In the genomic region with DNA sequence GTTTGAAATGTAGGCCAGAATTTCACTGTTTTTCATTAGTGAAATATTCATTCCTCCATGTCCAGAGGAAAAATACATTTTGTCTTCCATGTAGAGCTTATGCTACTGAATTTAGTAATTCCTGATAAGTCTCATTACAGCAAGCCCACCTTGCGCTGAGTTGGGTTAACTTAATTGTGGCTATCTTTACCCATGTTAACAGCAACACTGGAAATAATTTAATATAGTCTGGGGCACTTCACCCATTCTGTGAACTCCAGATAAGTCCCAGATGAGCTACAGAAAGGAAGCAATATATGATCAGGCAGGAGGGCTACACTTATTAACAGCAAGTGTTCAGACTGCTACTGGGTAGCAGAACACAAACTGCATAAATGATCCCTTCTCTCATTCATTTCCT, we compare ENCODE assay signal across 32 cellular contexts.
DNase-seq lines count a peak whose midpoint lies in the region; ATAC-seq and TF ChIP-seq lines count a peak whose summit lies in the region.
"Had no signal": no experiment of that assay in that cellular context is flagged by ENCODE, and none has a peak within 500 bp of the region (broad histone marks: within the 10 kb centered on the region; RNA-seq: fewer than 3 reads in every experiment).

No MANE protein-coding gene starts in this region.

- H2AFZ ChIP-seq in SK-N-SH (ENCODE audit: low read depth) = no peak overlapping the region

- TF ChIP-seq RAD21 in SK-N-SH (IDR thresholded peaks at IDR 0.05; ENCODE audit: low read length) = no peak; the same call in 1 of the 2 replicates

- no peak overlapping the region for H3K9ac ChIP-seq in SK-N-SH
- H3K9ac ChIP-seq: BLaER1; BLaER1 treated with 17β-estradiol and CSF1 and Interleukin-3, amounts not matched to agents 10 nM and 100 nM had no signal

- H3K4me1 ChIP-seq in BE2C (no peaks in the 10 kb centered on the region), SK-N-SH (ENCODE audit: control insufficient read depth in 1 of 2, insufficient read depth in 2 of 2, low read depth in 1 of 2, low read length in 1 of 2) (peaks cover 0 to 11% of the 10 kb centered on the region in 2 experiments; a peak in 2 of 4 replicates)
- H3K4me1 ChIP-seq: A549; BLaER1; BLaER1 treated with 17β-estradiol and CSF1 and Interleukin-3, amounts not matched to agents 10 nM and 100 nM; Caco-2 had no signal

- intact Hi-C loops in left ventricle myocardium superior (cut with micrococcal nuclease) = no loop called here

- DNase-seq in BE2C (peak; percentile 22), SK-N-DZ (ENCODE audit: low spot score) (peak; percentile 52), SK-N-SH (peak; percentile 28), left ventricle myocardium superior (no peak), ureter (ENCODE audit: low spot score) (no peak)
- no peak for DNase-seq in stimulated activated CD4-positive, alpha-beta T cell treated with anti-CD3 and anti-CD28 coated beads, Interleukin-4, amount 100 ng/mL, for 24 hours
- DNase-seq: 8988T; ACHN; AML-193; C1 segment of cervical spinal cord; Caco-2; Calu3; CD4-positive, alpha-beta memory T cell; CD4-positive, alpha-beta T cell; CD4-positive, CD25-positive, alpha-beta regulatory T cell; CD8-positive, alpha-beta memory T cell; CD8-positive, alpha-beta T cell; COR-L47; DMS 273 treated with DMSO at 0.1 percent for 48 hours; DMS153; DMS53; DMS79; DMS79 treated with DMSO at 0.1 percent for 48 hours; DND-41; EL had no signal

- no peak overlapping the region for H3K4me2 ChIP-seq in SK-N-SH
- H3K4me2 ChIP-seq: A549; BLaER1; BLaER1 treated with 17β-estradiol and CSF1 and Interleukin-3, amounts not matched to agents 10 nM and 100 nM had no signal

- TF ChIP-seq EP300 in SK-N-SH (IDR thresholded peaks at IDR 0.05; ENCODE audit: borderline replicate concordance in 1 of 2, low read depth in 1 of 2, low read length in 1 of 2) = peak in 1 of 2 experiments; percentile 97; a peak in 2 of 4 replicates

- peak overlapping the region in 1 of 2 experiments; percentile 94; a peak in 2 of 4 replicates for H3K27ac ChIP-seq in SK-N-SH (ENCODE audit: low read depth in 2 of 2, low read length in 1 of 2)
- H3K27ac ChIP-seq: 22Rv1; A549; BLaER1; BLaER1 treated with 17β-estradiol and CSF1 and Interleukin-3, amounts not matched to agents 10 nM and 100 nM; C4-2B had no signal

- H3K79me2 ChIP-seq in SK-N-SH (ENCODE audit: insufficient read depth) = no peaks in the 10 kb centered on the region

- ATAC-seq in SK-N-SH treated with all-trans-retinoic acid at 6 μM for 48 hours (no peak; the same call in 2 of the 3 replicates), left ventricle myocardium superior (no peak), GM18517 (IDR thresholded peaks at IDR 0.05; ENCODE audit: unreplicated experiment) (no peak)
- ATAC-seq: A549; CD8-positive, alpha-beta T cell had no signal

- no peak for TF ChIP-seq CTCF in BE2C (IDR thresholded peaks at IDR 0.05; ENCODE audit: low read depth, low read length)
- no peak for TF ChIP-seq CTCF in SK-N-SH (IDR thresholded peaks at IDR 0.05)

- 15% methylated on average over 1 of the region's 1 CpG for WGBS in SK-N-SH (ENCODE audit: low lambda C conversion rate)

- H3K4me3 ChIP-seq in BE2C (ENCODE audit: low read depth, low read length) = no peak overlapping the region
- H3K4me3 ChIP-seq in SK-N-SH (ENCODE audit: low read depth in 2 of 2, low read length in 1 of 2) = no peak overlapping the region
- H3K4me3 ChIP-seq: A549; BLaER1; BLaER1 treated with 17β-estradiol and CSF1 and Interleukin-3, amounts not matched to agents 10 nM and 100 nM had no signal

- H3F3A ChIP-seq in SK-N-SH (replicated peaks; ENCODE audit: insufficient read depth) = no peaks in the 10 kb centered on the region

- POLR2A ChIA-PET in SK-N-SH (lab: Yijun Ruan, JAX) = no interaction called here

- H3K9me3 ChIP-seq in BE2C (no peaks in the 10 kb centered on the region), SK-N-SH (no peaks in the 10 kb centered on the region)
- H3K9me3 ChIP-seq: A549; BLaER1; BLaER1 treated with 17β-estradiol and CSF1 and Interleukin-3, amounts not matched to agents 10 nM and 100 nM; Caco-2 had no signal

- H3K36me3 ChIP-seq in BE2C (no peaks in the 10 kb centered on the region), SK-N-SH (replicated peaks in 1 of 2; ENCODE audit: control insufficient read depth in 1 of 2, insufficient read depth in 2 of 2, low read length in 1 of 2) (no peaks in the 10 kb centered on the region)
- H3K36me3 ChIP-seq: BLaER1; BLaER1 treated with 17β-estradiol and CSF1 and Interleukin-3, amounts not matched to agents 10 nM and 100 nM had no signal

- H3K27me3 ChIP-seq in BE2C = no peaks in the 10 kb centered on the region
- no peaks in the 10 kb centered on the region for H3K27me3 ChIP-seq in SK-N-SH (ENCODE audit: insufficient read depth)
- H3K27me3 ChIP-seq: BLaER1; BLaER1 treated with 17β-estradiol and CSF1 and Interleukin-3, amounts not matched to agents 10 nM and 100 nM had no signal

- CTCF ChIA-PET in SK-N-SH (lab: Yijun Ruan, JAX) = interaction anchor here (1.0 kb wide), 2 partner anchors 31 to 1094 kb away, joined by 3 to 4 read pairs; no protein-coding TSS in a partner anchor

- no peaks in the 10 kb centered on the region for H3K9me2 ChIP-seq in SK-N-SH

- no peaks in the 10 kb centered on the region for H4K20me1 ChIP-seq in SK-N-SH (ENCODE audit: insufficient read depth)
- H4K20me1 ChIP-seq: BLaER1; BLaER1 treated with 17β-estradiol and CSF1 and Interleukin-3, amounts not matched to agents 10 nM and 100 nM had no signal

TF ChIP-seq in SK-N-SH, 30 proteins besides CTCF, POLR2A, EP300 and RAD21 (continues in another document):
- TF ChIP-seq, protein P1, sequence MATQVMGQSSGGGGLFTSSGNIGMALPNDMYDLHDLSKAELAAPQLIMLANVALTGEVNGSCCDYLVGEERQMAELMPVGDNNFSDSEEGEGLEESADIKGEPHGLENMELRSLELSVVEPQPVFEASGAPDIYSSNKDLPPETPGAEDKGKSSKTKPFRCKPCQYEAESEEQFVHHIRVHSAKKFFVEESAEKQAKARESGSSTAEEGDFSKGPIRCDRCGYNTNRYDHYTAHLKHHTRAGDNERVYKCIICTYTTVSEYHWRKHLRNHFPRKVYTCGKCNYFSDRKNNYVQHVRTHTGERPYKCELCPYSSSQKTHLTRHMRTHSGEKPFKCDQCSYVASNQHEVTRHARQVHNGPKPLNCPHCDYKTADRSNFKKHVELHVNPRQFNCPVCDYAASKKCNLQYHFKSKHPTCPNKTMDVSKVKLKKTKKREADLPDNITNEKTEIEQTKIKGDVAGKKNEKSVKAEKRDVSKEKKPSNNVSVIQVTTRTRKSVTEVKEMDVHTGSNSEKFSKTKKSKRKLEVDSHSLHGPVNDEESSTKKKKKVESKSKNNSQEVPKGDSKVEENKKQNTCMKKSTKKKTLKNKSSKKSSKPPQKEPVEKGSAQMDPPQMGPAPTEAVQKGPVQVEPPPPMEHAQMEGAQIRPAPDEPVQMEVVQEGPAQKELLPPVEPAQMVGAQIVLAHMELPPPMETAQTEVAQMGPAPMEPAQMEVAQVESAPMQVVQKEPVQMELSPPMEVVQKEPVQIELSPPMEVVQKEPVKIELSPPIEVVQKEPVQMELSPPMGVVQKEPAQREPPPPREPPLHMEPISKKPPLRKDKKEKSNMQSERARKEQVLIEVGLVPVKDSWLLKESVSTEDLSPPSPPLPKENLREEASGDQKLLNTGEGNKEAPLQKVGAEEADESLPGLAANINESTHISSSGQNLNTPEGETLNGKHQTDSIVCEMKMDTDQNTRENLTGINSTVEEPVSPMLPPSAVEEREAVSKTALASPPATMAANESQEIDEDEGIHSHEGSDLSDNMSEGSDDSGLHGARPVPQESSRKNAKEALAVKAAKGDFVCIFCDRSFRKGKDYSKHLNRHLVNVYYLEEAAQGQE (IDR thresholded peaks at IDR 0.05; ENCODE audit: low read depth, low read length) = no peak
- TF ChIP-seq RCOR1 (IDR thresholded peaks at IDR 0.05; ENCODE audit: low read length) = peak; percentile 96

TF ChIP-seq in SK-N-SH treated with all-trans-retinoic acid at 6 μM for 48 hours, 23 proteins besides CTCF, POLR2A, EP300 and RAD21:
- TF ChIP-seq TCF4 (CRISPR knock-in tag; IDR thresholded peaks at IDR 0.05; ENCODE audit: borderline replicate concordance) (peak; percentile 28; the same call in 1 of the 2 replicates), PPARA (CRISPR knock-in tag; IDR thresholded peaks at IDR 0.05; ENCODE audit: borderline replicate concordance) (no peak)
- TF ChIP-seq, protein P2, sequence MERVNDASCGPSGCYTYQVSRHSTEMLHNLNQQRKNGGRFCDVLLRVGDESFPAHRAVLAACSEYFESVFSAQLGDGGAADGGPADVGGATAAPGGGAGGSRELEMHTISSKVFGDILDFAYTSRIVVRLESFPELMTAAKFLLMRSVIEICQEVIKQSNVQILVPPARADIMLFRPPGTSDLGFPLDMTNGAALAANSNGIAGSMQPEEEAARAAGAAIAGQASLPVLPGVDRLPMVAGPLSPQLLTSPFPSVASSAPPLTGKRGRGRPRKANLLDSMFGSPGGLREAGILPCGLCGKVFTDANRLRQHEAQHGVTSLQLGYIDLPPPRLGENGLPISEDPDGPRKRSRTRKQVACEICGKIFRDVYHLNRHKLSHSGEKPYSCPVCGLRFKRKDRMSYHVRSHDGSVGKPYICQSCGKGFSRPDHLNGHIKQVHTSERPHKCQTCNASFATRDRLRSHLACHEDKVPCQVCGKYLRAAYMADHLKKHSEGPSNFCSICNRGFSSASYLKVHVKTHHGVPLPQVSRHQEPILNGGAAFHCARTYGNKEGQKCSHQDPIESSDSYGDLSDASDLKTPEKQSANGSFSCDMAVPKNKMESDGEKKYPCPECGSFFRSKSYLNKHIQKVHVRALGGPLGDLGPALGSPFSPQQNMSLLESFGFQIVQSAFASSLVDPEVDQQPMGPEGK (CRISPR knock-in tag; IDR thresholded peaks at IDR 0.05; ENCODE audit: borderline replicate concordance) = no peak

Comparison
In these comparisons a context has a peak if more than half of its experiments do, and no peak if none do; other contexts are left out.
1. DNase-seq: peak in BE2C (single experiment), SK-N-DZ (single experiment) and SK-N-SH (single experiment); none in left ventricle myocardium superior (single experiment), ureter (single experiment) and stimulated activated CD4-positive, alpha-beta T cell treated with anti-CD3 and anti-CD28 coated beads, Interleukin-4, amount 100 ng/mL, for 24 hours (single experiment).